In the genomic region with DNA sequence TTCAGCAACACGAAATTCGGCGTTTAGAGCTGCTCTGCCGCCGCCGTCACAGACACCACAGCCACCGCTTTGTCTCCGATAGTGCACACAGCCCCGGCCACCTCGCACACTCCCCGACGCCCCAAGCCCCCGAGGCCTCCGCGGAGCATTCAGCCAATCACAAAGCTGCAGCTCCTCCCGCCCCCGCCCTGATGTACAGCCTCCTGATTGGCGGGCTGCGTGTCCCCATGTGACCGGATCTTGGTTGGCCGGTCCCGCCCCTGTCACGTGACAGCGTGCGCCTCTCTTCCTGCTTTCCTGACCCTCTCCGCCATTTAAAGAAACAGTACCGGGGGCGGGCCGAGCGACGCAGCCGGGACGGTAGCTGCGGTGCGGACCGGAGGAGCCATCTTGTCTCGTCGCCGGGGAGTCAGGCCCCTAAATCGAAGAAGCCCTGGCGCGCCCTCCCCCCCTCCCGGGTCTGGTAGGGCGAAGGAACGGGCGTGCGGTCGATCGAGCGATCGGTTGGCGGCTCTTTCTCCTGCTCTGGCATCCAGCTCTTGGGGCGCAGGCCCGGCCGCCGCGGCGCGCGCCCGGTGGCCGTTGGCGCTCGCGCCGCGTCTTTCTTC, we compare ENCODE assay signal across 8 cellular contexts.
DNase-seq lines count a peak whose midpoint lies in the region; ATAC-seq and TF ChIP-seq lines count a peak whose summit lies in the region.

TSS of gene TUG1 (plus strand) at position 342 of the 608 bp plus-strand sequence.

- peak; percentile 91 for ATAC-seq in GM19035 (IDR thresholded peaks at IDR 0.05; ENCODE audit: unreplicated experiment)
- peak; percentile 86 for ATAC-seq in HG03354 (IDR thresholded peaks at IDR 0.05; ENCODE audit: poor library complexity, severe bottlenecking, unreplicated experiment)

- peak within 1 kb of the TSS; percentile 64 for H3K4me3 ChIP-seq in AG09309 (ENCODE audit: control insufficient read depth, low read depth, low read length)

- no peak for TF ChIP-seq CTCF in AG09309 (IDR thresholded peaks at IDR 0.05; ENCODE audit: control insufficient read depth, insufficient read depth, low read depth, low read length, missing control alignments)

- DNase-seq in AG09309 (ENCODE audit: low read depth): peak; percentile 95
- peak; percentile 97 for DNase-seq in NCI-H446 treated with DMSO at 0.1 percent for 48 hours (lab: John Stamatoyannopoulos, UW)
- peak; percentile 97 for DNase-seq in activated CD4-positive, CD25-positive, alpha-beta regulatory T cell treated with anti-CD3 and anti-CD28 coated beads, Interleukin-2, amount 50 U/mL, for 72 hours
- DNase-seq in cerebellar nuclear complex (lab: John Stamatoyannopoulos, UW): peak; percentile 85 to 90
- DNase-seq in islet precursor cell: peak; percentile 99
- DNase-seq in stimulated activated CD4-positive, alpha-beta T cell treated with anti-CD3 and anti-CD28 coated beads, Interleukin-12 subunit alpha, Interleukin-12 subunit beta, amount 100 ng/mL, for 48 hours (ENCODE audit: low read depth in 2 of 3, low spot score in 1 of 3): peak; percentile 94 to 97 (median 96)

Comparison
In these comparisons a context has a peak if more than half of its experiments do, and no peak if none do; other contexts are left out.
1. Peak in every context shown above with its lines: DNase-seq, ATAC-seq and H3K4me3 ChIP-seq.